9 cellular contexts compared by ENCODE assay signal in the genomic region with DNA sequence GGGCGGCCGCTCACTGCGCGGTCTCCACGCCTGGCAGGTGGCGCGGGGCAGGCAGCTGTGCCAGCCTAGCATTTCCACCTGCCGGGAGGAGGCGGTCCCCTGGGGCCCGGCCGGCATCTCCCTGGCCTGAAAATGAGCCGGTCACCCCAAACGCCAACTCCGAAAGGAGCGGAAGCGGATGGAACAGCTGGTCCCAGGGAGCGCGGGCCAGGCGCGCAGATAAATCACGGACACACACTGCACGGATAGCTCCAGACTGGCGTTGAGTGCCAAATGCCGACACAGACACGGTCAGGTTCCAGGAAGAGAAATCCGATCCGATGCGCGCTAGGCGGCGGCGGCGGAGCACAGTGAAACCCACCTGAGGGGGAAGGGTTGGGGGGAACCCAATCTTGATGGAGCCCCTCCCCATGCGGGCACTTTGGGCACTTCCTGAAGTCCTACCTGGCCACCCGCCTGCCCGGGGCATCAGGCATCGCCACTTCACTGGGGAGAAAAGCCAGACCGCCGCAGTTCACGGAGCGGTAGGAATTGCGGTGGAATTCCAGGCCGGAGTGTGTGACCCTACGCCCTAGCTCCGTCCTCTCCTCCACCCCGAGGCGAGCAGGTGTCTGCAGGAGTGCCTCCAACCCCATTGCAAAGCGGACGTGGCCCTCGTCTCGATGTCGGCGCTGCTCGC. TPM values are rescaled to one million over a fixed set of nuclear protein-coding genes. Genes with fewer than 3 reads are reported as not detected.
DNase-seq lines count a peak whose midpoint lies in the region; ATAC-seq, FAIRE-seq and TF ChIP-seq lines count a peak whose summit lies in the region.
"Had no signal": no experiment of that assay in that cellular context is flagged by ENCODE, and none has a peak within 500 bp of the region (broad histone marks: within the 10 kb centered on the region; RNA-seq: fewer than 3 reads in every experiment).

No MANE protein-coding gene starts in this region.

- H3K4me2 ChIP-seq in osteoblast (ENCODE audit: insufficient read depth, low read length): no peak overlapping the region

- no peak overlapping the region for H2AFZ ChIP-seq in osteoblast (ENCODE audit: low read length)

- no peaks in the 10 kb centered on the region for H4K20me1 ChIP-seq in osteoblast (ENCODE audit: insufficient read depth, low read length)

- DNase-seq in Caco-2: no peak
- peak; percentile 9 for DNase-seq in NCI-H748 treated with DMSO at 0.1 percent for 48 hours (lab: John Stamatoyannopoulos, UW)
- DNase-seq in frontal cortex (ENCODE audit: low spot score in 2 of 2): peak; percentile 41 to 53
- DNase-seq in osteoblast (ENCODE audit: insufficient read length, low spot score, missing footprints): peak; percentile 93
- DNase-seq in stimulated activated CD4-positive, alpha-beta T cell treated with anti-CD3 and anti-CD28 coated beads, Interleukin-2, amount 100 ng/mL, for 48 hours: no peak
- DNase-seq: activated CD8-positive, alpha-beta memory T cell treated with anti-CD3 and anti-CD28 coated beads, Interleukin-2, amount 10 ng/mL, durations not matched to agents 7 days and 5 days had no signal

- no TSS peak for BruUV-seq in Caco-2 (replicated peaks; lab: Mats Ljungman, UMichigan)

- peak overlapping the region; percentile 75 for H3K4me3 Mint-ChIP-seq in Caco-2 (ENCODE audit: unreplicated experiment)
- H3K4me3 Mint-ChIP-seq: activated CD8-positive, alpha-beta memory T cell treated with anti-CD3 and anti-CD28 coated beads, Interleukin-2, amount 10 ng/mL, durations not matched to agents 7 days and 5 days had no signal

- H3K36me3 ChIP-seq in Caco-2 (ENCODE audit: control insufficient read depth, insufficient read depth, low read length) (no peaks in the 10 kb centered on the region), osteoblast (ENCODE audit: insufficient read depth, low read length) (no peaks in the 10 kb centered on the region)

- CTCF ChIA-PET in Caco-2 (lab: Charles Lee): interaction anchor here (0.6 to 0.8 kb wide), 4 partner anchors 20 to 241 kb away, joined by 3 to 5 read pairs (median 4); partner anchors contain the start of gene GALNT16

- no peak overlapping the region for H3K27ac Mint-ChIP-seq in Caco-2 (ENCODE audit: unreplicated experiment)
- H3K27ac Mint-ChIP-seq: activated CD8-positive, alpha-beta memory T cell treated with anti-CD3 and anti-CD28 coated beads, Interleukin-2, amount 10 ng/mL, durations not matched to agents 7 days and 5 days had no signal

- POLR2A ChIA-PET in Caco-2 (lab: Charles Lee): no interaction called here

- intact Hi-C loops in Caco-2 (cut with micrococcal nuclease; ENCODE audit: unreplicated experiment): no loop called here

- no peaks in the 10 kb centered on the region for H3K9me3 ChIP-seq in Caco-2
- no peaks in the 10 kb centered on the region for H3K9me3 ChIP-seq in osteoblast (ENCODE audit: low read depth, low read length)

- no peaks in the 10 kb centered on the region for H3K4me1 Mint-ChIP-seq in Caco-2 (ENCODE audit: low read depth, unreplicated experiment)

- TF ChIP-seq CTCF in Caco-2 (IDR thresholded peaks at IDR 0.05; ENCODE audit: insufficient read depth in 1 of 2, low read depth in 1 of 2, low read length in 1 of 2, severe bottlenecking in 1 of 2, unreplicated experiment in 1 of 2) (no peak), osteoblast (IDR thresholded peaks at IDR 0.05; ENCODE audit: extremely low read depth, low read depth, low read length) (no peak)

- ATAC-seq in GM19035 (IDR thresholded peaks at IDR 0.05; ENCODE audit: unreplicated experiment) (no peak), GM21515 (IDR thresholded peaks at IDR 0.05; ENCODE audit: unreplicated experiment) (no peak), HG02852 (IDR thresholded peaks at IDR 0.05; ENCODE audit: unreplicated experiment) (no peak)
- ATAC-seq: activated CD8-positive, alpha-beta memory T cell treated with anti-CD3 and anti-CD28 coated beads, Interleukin-2, amount 10 ng/mL, durations not matched to agents 7 days and 5 days had no signal

- H3K4me1 ChIP-seq in Caco-2 (peaks cover 4% of the 10 kb centered on the region; the same call in 1 of the 2 replicates), osteoblast (ENCODE audit: insufficient read depth, low read length) (no peaks in the 10 kb centered on the region)

- H3K27ac ChIP-seq in osteoblast (ENCODE audit: low read depth, low read length): no peak overlapping the region

- H3K27me3 ChIP-seq in Caco-2 (replicated peaks; ENCODE audit: control insufficient read depth, insufficient read depth, low read length): no peaks in the 10 kb centered on the region; the same call in 1 of the 2 replicates
- peaks cover 70% of the 10 kb centered on the region for H3K27me3 ChIP-seq in osteoblast (ENCODE audit: insufficient read depth, low read length)

- H3K4me3 ChIP-seq in Caco-2 (ENCODE audit: low read depth, low read length): peak overlapping the region; percentile 65
- peak overlapping the region; percentile 22 for H3K4me3 ChIP-seq in osteoblast (ENCODE audit: insufficient read depth, low read length)

- FAIRE-seq in frontal cortex (lab: Jason Lieb, UNC): no peak

- H3K79me2 ChIP-seq in osteoblast (ENCODE audit: insufficient read depth, low read length): no peaks in the 10 kb centered on the region

- H3K9me3 Mint-ChIP-seq in Caco-2 (ENCODE audit: unreplicated experiment): no peaks in the 10 kb centered on the region

- H3K27me3 Mint-ChIP-seq in Caco-2 (ENCODE audit: insufficient read depth, unreplicated experiment): peaks cover 10% of the 10 kb centered on the region

- no peaks in the 10 kb centered on the region for H3K36me3 Mint-ChIP-seq in Caco-2 (ENCODE audit: insufficient read depth, unreplicated experiment)
- H3K36me3 Mint-ChIP-seq: activated CD8-positive, alpha-beta memory T cell treated with anti-CD3 and anti-CD28 coated beads, Interleukin-2, amount 10 ng/mL, durations not matched to agents 7 days and 5 days had no signal

RNA-seq across cellular contexts. Expression of gene PLEKHD1, which starts 0.6 kb away (rescaled TPM):
- total RNA-seq in Caco-2 (2022) (0.42 and 0.50 TPM in 2 replicates), frontal cortex (0.41 TPM), osteoblast (under 0.01 TPM in 2 replicates)

Comparison
In these comparisons a context has a peak if more than half of its experiments do, and no peak if none do; other contexts are left out.
1. DNase-seq: peak in NCI-H748 treated with DMSO at 0.1 percent for 48 hours (single experiment), frontal cortex (2 of 2) and osteoblast (single experiment); none in Caco-2 (0 of 2) and stimulated activated CD4-positive, alpha-beta T cell treated with anti-CD3 and anti-CD28 coated beads, Interleukin-2, amount 100 ng/mL, for 48 hours (0 of 2).